ENCODE assay signal across 21 cellular contexts in the genomic region with DNA sequence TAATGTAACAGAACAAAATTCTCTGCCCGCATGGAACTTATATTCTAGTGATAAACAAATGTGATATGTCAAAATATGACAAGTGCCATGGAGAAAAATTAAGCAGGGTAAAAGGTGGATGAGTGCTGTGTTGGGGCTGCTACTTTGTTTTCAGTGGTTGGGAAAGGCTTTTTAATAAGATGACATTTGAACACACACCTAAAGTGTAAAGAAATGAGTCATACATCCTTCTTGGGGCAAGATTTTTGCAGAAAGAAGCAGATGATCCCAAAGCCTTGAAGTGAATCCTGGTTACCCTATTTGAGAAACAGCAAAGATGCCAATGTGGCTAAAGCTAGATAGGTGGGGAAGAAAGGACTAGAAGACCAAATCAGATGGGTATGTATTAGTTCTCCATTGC.
DNase-seq lines count a peak whose midpoint lies in the region; ATAC-seq and TF ChIP-seq lines count a peak whose summit lies in the region.
"Had no signal": no experiment of that assay in that cellular context is flagged by ENCODE, and none has a peak within 500 bp of the region (broad histone marks: within the 10 kb centered on the region; RNA-seq: fewer than 3 reads in every experiment).

No MANE protein-coding gene starts in this region.

- H3K79me1 ChIP-seq in IMR-90 (ENCODE audit: low read depth in 1 of 2, low read length in 2 of 2): no peaks in the 10 kb centered on the region

- H3K4me1 Mint-ChIP-seq in activated naive CD4-positive, alpha-beta T cell treated with anti-CD3 and anti-CD28 coated beads for 36 hours (ENCODE audit: low read depth): peaks cover 33% of the 10 kb centered on the region
- peaks cover 10% of the 10 kb centered on the region for H3K4me1 Mint-ChIP-seq in activated naive CD4-positive, alpha-beta T cell treated with anti-CD3 and anti-CD28 coated beads, Interleukin-2, amount 10 ng/mL, durations not matched to agents 7 days and 5 days
- H3K4me1 Mint-ChIP-seq in activated naive CD8-positive, alpha-beta T cell treated with anti-CD3 and anti-CD28 coated beads, Interleukin-2, amount 50 U/mL, for 24 hours: peaks cover 11% of the 10 kb centered on the region

- TF ChIP-seq POLR2A in IMR-90 (IDR thresholded peaks at IDR 0.05; ENCODE audit: low read depth, low read length): no peak

- H3K9me3 ChIP-seq in IMR-90 (ENCODE audit: control insufficient read depth, insufficient read depth, low read length): no peaks in the 10 kb centered on the region
- H3K9me3 ChIP-seq: Peyer's patch had no signal

- peak overlapping the region; percentile 10 for H3K27ac Mint-ChIP-seq in activated naive CD4-positive, alpha-beta T cell treated with anti-CD3 and anti-CD28 coated beads for 36 hours
- no peak overlapping the region for H3K27ac Mint-ChIP-seq in activated naive CD4-positive, alpha-beta T cell treated with anti-CD3 and anti-CD28 coated beads, Interleukin-2, amount 10 ng/mL, durations not matched to agents 7 days and 5 days
- no peak overlapping the region for H3K27ac Mint-ChIP-seq in activated naive CD8-positive, alpha-beta T cell treated with anti-CD3 and anti-CD28 coated beads, Interleukin-2, amount 50 U/mL, for 24 hours
- H3K27ac Mint-ChIP-seq: CD8-positive, alpha-beta memory T cell had no signal

- no peak overlapping the region for H3K4ac ChIP-seq in IMR-90 (ENCODE audit: low read depth, low read length)

- H2AK5ac ChIP-seq in IMR-90 (ENCODE audit: low read depth, low read length): no peak overlapping the region

- H3K14ac ChIP-seq in IMR-90 (replicated peaks; ENCODE audit: low read depth, low read length): 0 out of 2 replicates have a peak overlapping the region, but pooled peaks have one; percentile 5

- CTCF ChIA-PET in activated naive CD4-positive, alpha-beta T cell treated with anti-CD3 and anti-CD28 coated beads for 36 hours (lab: Charles Lee): interaction anchor here (0.9 to 3.6 kb wide), 10 partner anchors 9 to 437 kb away, joined by 3 to 16 read pairs (median 6); no protein-coding TSS in a partner anchor
- CTCF ChIA-PET in activated naive CD4-positive, alpha-beta T cell treated with anti-CD3 and anti-CD28 coated beads, Interleukin-2, amount 10 ng/mL, durations not matched to agents 7 days and 5 days (lab: Charles Lee): interaction anchor here (0.6 to 2.7 kb wide), 13 partner anchors 12 to 566 kb away, joined by 3 to 18 read pairs (median 4); no protein-coding TSS in a partner anchor
- CTCF ChIA-PET in IMR-90 (lab: Yijun Ruan, JAX): interaction anchor here (1.1 to 1.5 kb wide), 2 partner anchors 30 to 67 kb away, joined by 3 to 5 read pairs; no protein-coding TSS in a partner anchor

- H3K36me3 ChIP-seq in IMR-90 (ENCODE audit: control insufficient read depth, insufficient read depth, low read length): no peaks in the 10 kb centered on the region
- H3K36me3 ChIP-seq: Peyer's patch had no signal

- H4K8ac ChIP-seq in IMR-90 (ENCODE audit: low read depth in 2 of 2, low read length in 2 of 2): no peak overlapping the region

- H4K91ac ChIP-seq in IMR-90 (ENCODE audit: insufficient read depth, low read depth, low read length): no peak overlapping the region

- H4K5ac ChIP-seq in IMR-90 (ENCODE audit: low read depth, low read length): no peak overlapping the region

- in situ Hi-C loops in IMR-90 (cut with MboI; ENCODE audit: low sequenced_read_pairs): no loop called here

- no peaks in the 10 kb centered on the region for H4K20me1 ChIP-seq in IMR-90 (ENCODE audit: insufficient read depth, low read length)

- H2BK5ac ChIP-seq in IMR-90 (ENCODE audit: low read depth, low read length, poor library complexity, severe bottlenecking): no peak overlapping the region

- no TSS peak for BruUV-seq in IMR-90 (replicated peaks; lab: Mats Ljungman, UMichigan)

- no peak overlapping the region for H3K4me2 ChIP-seq in IMR-90 (ENCODE audit: low read depth, low read length)
- H3K4me2 ChIP-seq: KMS-11 had no signal

- no peak overlapping the region for H2BK15ac ChIP-seq in IMR-90 (ENCODE audit: low read depth, low read length)

- no peak for TF ChIP-seq RAD21 in IMR-90 (IDR thresholded peaks at IDR 0.05; ENCODE audit: low read length)

- intact Hi-C loops in activated naive CD4-positive, alpha-beta T cell treated with anti-CD3 and anti-CD28 coated beads for 36 hours (cut with micrococcal nuclease): loop anchor here (2.0 to 10.0 kb wide), 4 partner anchors 125 to 903 kb away; partner anchors contain the start of gene USP38
- intact Hi-C loops in IMR-90 (cut with micrococcal nuclease): loop anchor here (5.0 kb wide), 1 partner anchor 560 kb away; no protein-coding TSS in a partner anchor

- H3K27me3 ChIP-seq in IMR-90 (ENCODE audit: control insufficient read depth, insufficient read depth, low read length) (no peaks in the 10 kb centered on the region), foreskin keratinocyte (no peaks in the 10 kb centered on the region)
- H3K27me3 ChIP-seq: Peyer's patch had no signal

- no peak overlapping the region for H3K23ac ChIP-seq in IMR-90 (ENCODE audit: low read depth, low read length)

- H2BK20ac ChIP-seq in IMR-90 (ENCODE audit: low read depth, low read length): peak overlapping the region; percentile 46

- ATAC-seq in IMR-90 (ENCODE audit: low read depth) (no peak), foreskin keratinocyte (peak; percentile 32)
- ATAC-seq in activated naive CD8-positive, alpha-beta T cell treated with anti-CD3 and anti-CD28 coated beads, Interleukin-2, amount 50 U/mL, for 24 hours: peak; percentile 67

- no peak overlapping the region for H3K56ac ChIP-seq in IMR-90 (ENCODE audit: extremely low read depth, insufficient read depth, low read length)

- H3K9ac ChIP-seq in IMR-90 (ENCODE audit: low read depth, low read length): no peak overlapping the region
- H3K9ac ChIP-seq: KMS-11 had no signal

- dilution Hi-C loops in IMR-90 (cut with HindIII; ENCODE audit: low sequenced_read_pairs, unreplicated experiment): no loop called here

- DNase-seq in activated naive CD4-positive, alpha-beta T cell treated with anti-CD3 and anti-CD28 coated beads for 36 hours: no peak
- no peak for DNase-seq in activated naive CD4-positive, alpha-beta T cell treated with anti-CD3 and anti-CD28 coated beads, Interleukin-2, amount 10 ng/mL, durations not matched to agents 7 days and 5 days
- no peak for DNase-seq in IMR-90
- DNase-seq in activated naive CD8-positive, alpha-beta T cell treated with anti-CD3 and anti-CD28 coated beads, Interleukin-2, amount 50 U/mL, for 24 hours: no peak
- no peak for DNase-seq in foreskin keratinocyte
- no peak for DNase-seq in stimulated activated CD4-positive, alpha-beta T cell treated with anti-CD3 and anti-CD28 coated beads, Interleukin-4, amount 100 ng/mL, for 24 hours
- DNase-seq in SHP77 (lab: John Stamatoyannopoulos, UW): no peak
- no peak for DNase-seq in cerebellum (ENCODE audit: low spot score)
- DNase-seq: Calu3; CD8-positive, alpha-beta memory T cell; DMS153; NCI-H1105 treated with DMSO at 0.1 percent for 48 hours; NCI-H1694; NCI-H2171; NCI-H345; NCI-H524 treated with DMSO at 0.1 percent for 48 hours; NCI-H82; Peyer's patch; Right ventricle myocardium superior had no signal

- H2AK9ac ChIP-seq in IMR-90 (replicated peaks; ENCODE audit: low read depth, low read length, poor library complexity): no peak overlapping the region

- H3K4me1 ChIP-seq in IMR-90 (ENCODE audit: control insufficient read depth, insufficient read depth, low read length) (peaks cover 3% of the 10 kb centered on the region; the same call in 1 of the 2 replicates), foreskin keratinocyte (peaks cover 24% of the 10 kb centered on the region)
- H3K4me1 ChIP-seq: Peyer's patch had no signal

- H3K36me3 Mint-ChIP-seq in activated naive CD4-positive, alpha-beta T cell treated with anti-CD3 and anti-CD28 coated beads for 36 hours (ENCODE audit: low read depth): peaks cover 8% of the 10 kb centered on the region
- peaks cover 22% of the 10 kb centered on the region for H3K36me3 Mint-ChIP-seq in activated naive CD4-positive, alpha-beta T cell treated with anti-CD3 and anti-CD28 coated beads, Interleukin-2, amount 10 ng/mL, durations not matched to agents 7 days and 5 days
- H3K36me3 Mint-ChIP-seq in activated naive CD8-positive, alpha-beta T cell treated with anti-CD3 and anti-CD28 coated beads, Interleukin-2, amount 50 U/mL, for 24 hours (ENCODE audit: low read depth): peaks cover 8% of the 10 kb centered on the region

- no peak overlapping the region for H3K4me3 Mint-ChIP-seq in activated naive CD4-positive, alpha-beta T cell treated with anti-CD3 and anti-CD28 coated beads for 36 hours
- H3K4me3 Mint-ChIP-seq in activated naive CD4-positive, alpha-beta T cell treated with anti-CD3 and anti-CD28 coated beads, Interleukin-2, amount 10 ng/mL, durations not matched to agents 7 days and 5 days: no peak overlapping the region
- no peak overlapping the region for H3K4me3 Mint-ChIP-seq in activated naive CD8-positive, alpha-beta T cell treated with anti-CD3 and anti-CD28 coated beads, Interleukin-2, amount 50 U/mL, for 24 hours
- H3K4me3 Mint-ChIP-seq: CD8-positive, alpha-beta memory T cell had no signal

- no peaks in the 10 kb centered on the region for H3K9me3 Mint-ChIP-seq in activated naive CD4-positive, alpha-beta T cell treated with anti-CD3 and anti-CD28 coated beads for 36 hours
- H3K9me3 Mint-ChIP-seq in activated naive CD4-positive, alpha-beta T cell treated with anti-CD3 and anti-CD28 coated beads, Interleukin-2, amount 10 ng/mL, durations not matched to agents 7 days and 5 days: no peaks in the 10 kb centered on the region
- no peaks in the 10 kb centered on the region for H3K9me3 Mint-ChIP-seq in activated naive CD8-positive, alpha-beta T cell treated with anti-CD3 and anti-CD28 coated beads, Interleukin-2, amount 50 U/mL, for 24 hours
- H3K9me3 Mint-ChIP-seq: CD8-positive, alpha-beta memory T cell had no signal

- no peaks in the 10 kb centered on the region for H3K27me3 Mint-ChIP-seq in activated naive CD4-positive, alpha-beta T cell treated with anti-CD3 and anti-CD28 coated beads for 36 hours (ENCODE audit: low read depth)
- H3K27me3 Mint-ChIP-seq in activated naive CD4-positive, alpha-beta T cell treated with anti-CD3 and anti-CD28 coated beads, Interleukin-2, amount 10 ng/mL, durations not matched to agents 7 days and 5 days: no peaks in the 10 kb centered on the region
- no peaks in the 10 kb centered on the region for H3K27me3 Mint-ChIP-seq in activated naive CD8-positive, alpha-beta T cell treated with anti-CD3 and anti-CD28 coated beads, Interleukin-2, amount 50 U/mL, for 24 hours
- H3K27me3 Mint-ChIP-seq: CD8-positive, alpha-beta memory T cell had no signal

- H2BK120ac ChIP-seq in IMR-90 (ENCODE audit: low read depth, low read length): 0 out of 2 replicates have a peak overlapping the region, but pooled peaks have one; percentile 34

- H3K27ac ChIP-seq in IMR-90 (ENCODE audit: insufficient read depth, low read length) (no peak overlapping the region), foreskin keratinocyte (no peak overlapping the region)
- H3K27ac ChIP-seq: C4-2B, KMS-11, Peyer's patch had no signal

- no peak overlapping the region for H2AFZ ChIP-seq in IMR-90 (replicated peaks; ENCODE audit: low read length, poor library complexity)

- WGBS in IMR-90 (ENCODE audit: extremely low coverage in 2 of 2, insufficient read length in 1 of 2), 2 experiments: no CpG with 5 or more reads among the region's 1 CpG

- POLR2A ChIA-PET in IMR-90 (lab: Charles Lee; ENCODE audit: unreplicated experiment): no interaction called here

- 0 out of 2 replicates have a peak, but pooled peaks cover 2% of the 10 kb centered on the region for H3K9me1 ChIP-seq in IMR-90 (ENCODE audit: insufficient read depth, low read length)

- no peak overlapping the region for H3K4me3 ChIP-seq in IMR-90 (ENCODE audit: insufficient read depth, low read depth, low read length)
- H3K4me3 ChIP-seq: Peyer's patch had no signal

- H3K18ac ChIP-seq in IMR-90 (ENCODE audit: low read depth, low read length): no peak overlapping the region

- TF ChIP-seq CTCF in IMR-90 (conservative IDR thresholded peaks at IDR 0.05; ENCODE audit: low read depth, low read length) (no peak), foreskin keratinocyte (conservative IDR thresholded peaks at IDR 0.05) (no peak)
